ENCODE assay signal across 9 cellular contexts in genomic region chr2:46540496-46541342, GRCh38. TPM values are rescaled to one million over a fixed set of nuclear protein-coding genes. Genes with fewer than 3 reads are reported as not detected.
DNase-seq lines count a peak whose midpoint lies in the region; ATAC-seq, FAIRE-seq and TF ChIP-seq lines count a peak whose summit lies in the region.
"Had no signal": no experiment of that assay in that cellular context is flagged by ENCODE, and none has a peak within 500 bp of the region (broad histone marks: within the 10 kb centered on the region; RNA-seq: fewer than 3 reads in every experiment).

No MANE protein-coding gene starts in this region.

- H2BK5ac ChIP-seq in H1 (ENCODE audit: low read depth, low read length): no peak overlapping the region

- no peak overlapping the region for H2AK5ac ChIP-seq in H1 (ENCODE audit: low read depth, low read length)

- H3K27ac Mint-ChIP-seq in Caco-2 (ENCODE audit: unreplicated experiment): no peak overlapping the region
- peak overlapping the region in 2 of 3 experiments; percentile 92 to 96 for H3K27ac Mint-ChIP-seq in nephron

- TF ChIP-seq RAD21 in H1 (IDR thresholded peaks at IDR 0.05 in 1 of 2, conservative IDR thresholded peaks at IDR 0.05 in 1 of 2; ENCODE audit: low read depth in 2 of 2, low read length in 2 of 2): no peak

- H2BK12ac ChIP-seq in H1 (ENCODE audit: low read depth, low read length): 0 out of 2 replicates have a peak overlapping the region, but pooled peaks have one; percentile 29

- TF ChIP-seq POLR2A in H1 (IDR thresholded peaks at IDR 0.05; ENCODE audit: control extremely low read depth in 1 of 2, low read depth in 2 of 2, low read length in 2 of 2): no peak

- peaks cover 20% of the 10 kb centered on the region for H4K20me1 ChIP-seq in OCI-LY3 (ENCODE audit: insufficient read depth, low read length)
- H4K20me1 ChIP-seq in H1 (replicated peaks in 1 of 2; ENCODE audit: control insufficient read depth in 1 of 2, insufficient read depth in 2 of 2, low read length in 2 of 2): peaks cover 2 to 6% of the 10 kb centered on the region in 2 experiments

- DNase-seq in Caco-2 (no peak), H1 (ENCODE audit: low read depth in 1 of 2, low spot score in 2 of 2) (no peak), germinal center (ENCODE audit: low spot score) (no peak), activated gamma-delta T cell (lab: John Stamatoyannopoulos, UW) (no peak)
- DNase-seq: right lobe of liver had no signal

- H3K4me2 ChIP-seq in OCI-LY3 (ENCODE audit: low read length): peak overlapping the region; percentile 94
- H3K4me2 ChIP-seq in H1 (ENCODE audit: insufficient read depth in 1 of 2, low read depth in 2 of 2, low read length in 2 of 2): peak overlapping the region; percentile 57 to 94

- H3K4me1 ChIP-seq in Caco-2 (0 out of 2 replicates have a peak, but pooled peaks cover 6% of the 10 kb centered on the region), OCI-LY3 (ENCODE audit: low read length) (peaks cover 46% of the 10 kb centered on the region), H1 (replicated peaks in 1 of 4; ENCODE audit: control insufficient read depth in 3 of 4, insufficient read depth in 4 of 4, low read length in 3 of 4) (peaks cover 3 to 10% (median 7%) of the 10 kb centered on the region in 4 experiments; a peak in 5 of 7 replicates)
- H3K4me1 ChIP-seq: right lobe of liver had no signal

- H3K79me2 ChIP-seq in OCI-LY3 (ENCODE audit: low read length) (peaks cover 23% of the 10 kb centered on the region), H1 (ENCODE audit: control insufficient read depth in 1 of 2, insufficient read depth in 2 of 2, low read length in 2 of 2) (peaks cover 0 to 10% of the 10 kb centered on the region in 2 experiments; a peak in 1 of 4 replicates)

- no peak overlapping the region for H3K56ac ChIP-seq in H1 (replicated peaks; ENCODE audit: insufficient read length, low read depth, low read length)

- no peak overlapping the region for H3K23ac ChIP-seq in H1 (ENCODE audit: insufficient read length)

- H3K23me2 ChIP-seq in H1 (ENCODE audit: low read depth, low read length): peaks cover 9% of the 10 kb centered on the region; the same call in 1 of the 2 replicates

- H3K36me3 ChIP-seq in Caco-2 (ENCODE audit: control insufficient read depth, insufficient read depth, low read length) (no peaks in the 10 kb centered on the region), OCI-LY3 (replicated peaks; ENCODE audit: low read depth, low read length) (peaks cover 10% of the 10 kb centered on the region), H1 (ENCODE audit: control insufficient read depth in 2 of 4, insufficient read depth in 4 of 4, low read length in 3 of 4) (no peaks in the 10 kb centered on the region)

- FAIRE-seq in H1 (lab: Jason Lieb, UNC): no peak

- H3K4me1 Mint-ChIP-seq in Caco-2 (ENCODE audit: low read depth, unreplicated experiment) (peaks cover 11% of the 10 kb centered on the region), nephron (peaks cover 67% of the 10 kb centered on the region)

- no peak overlapping the region for H4K91ac ChIP-seq in H1 (replicated peaks; ENCODE audit: insufficient read length, low read length)

- peaks cover 6% of the 10 kb centered on the region for H3K36me3 Mint-ChIP-seq in Caco-2 (ENCODE audit: insufficient read depth, unreplicated experiment)
- H3K36me3 Mint-ChIP-seq in nephron (ENCODE audit: low read depth): no peaks in the 10 kb centered on the region

- CTCF ChIA-PET in Caco-2 (lab: Charles Lee) (interaction anchor here (0.5 kb wide), 1 partner anchor 860 kb away, joined by 4 read pairs; no protein-coding TSS in a partner anchor), H1 (lab: Charles Lee; ENCODE audit: partially characterized antibody) (interaction anchor here (0.9 to 1.4 kb wide), 6 partner anchors 21 to 77 kb away, joined by 3 to 5 read pairs (median 4); no protein-coding TSS in a partner anchor)

- no peak overlapping the region for H4K5ac ChIP-seq in H1 (ENCODE audit: insufficient read length, low read depth, low read length)

- no peaks in the 10 kb centered on the region for H3K27me3 Mint-ChIP-seq in Caco-2 (ENCODE audit: insufficient read depth, unreplicated experiment)
- H3K27me3 Mint-ChIP-seq in nephron (ENCODE audit: low read depth): peaks cover 5% of the 10 kb centered on the region

- H2AFZ ChIP-seq in OCI-LY3 (ENCODE audit: low read depth, low read length): no peak overlapping the region
- peak overlapping the region; percentile 87; the same call in 1 of the 2 replicates for H2AFZ ChIP-seq in H1 (ENCODE audit: low read length)

- H2BK20ac ChIP-seq in H1 (ENCODE audit: low read length): 0 out of 2 replicates have a peak overlapping the region, but pooled peaks have one; percentile 5

- H3K27ac ChIP-seq in OCI-LY3 (ENCODE audit: low read length) (no peak overlapping the region), H1 (ENCODE audit: low read depth, low read length) (no peak overlapping the region)

- H3K4me3 Mint-ChIP-seq in Caco-2 (ENCODE audit: unreplicated experiment) (peak overlapping the region; percentile 95), nephron (peak overlapping the region; percentile 95 to 98 (median 98))

- no peak overlapping the region for H3K4ac ChIP-seq in H1 (replicated peaks; ENCODE audit: insufficient read length, low read depth, low read length)

- no peak overlapping the region for H2BK15ac ChIP-seq in H1 (ENCODE audit: low read length)

- no peak overlapping the region; the same call in 1 of the 2 replicates for H3K18ac ChIP-seq in H1 (ENCODE audit: extremely low read depth, low read length)

- no peak overlapping the region for H2BK120ac ChIP-seq in H1 (replicated peaks; ENCODE audit: low read depth, low read length)

- TF ChIP-seq CTCF in Caco-2 (IDR thresholded peaks at IDR 0.05; ENCODE audit: insufficient read depth in 1 of 2, low read depth in 1 of 2, low read length in 1 of 2, severe bottlenecking in 1 of 2, unreplicated experiment in 1 of 2): no peak
- TF ChIP-seq CTCF in OCI-LY3 (IDR thresholded peaks at IDR 0.05; ENCODE audit: low read depth, low read length): no peak
- TF ChIP-seq CTCF in H1 (IDR thresholded peaks at IDR 0.05; ENCODE audit: control extremely low read depth in 1 of 3, insufficient read depth in 1 of 3, low read depth in 1 of 3, low read length in 3 of 3): no peak
- TF ChIP-seq CTCF in nephron (IDR thresholded peaks at IDR 0.05; ENCODE audit: unreplicated experiment in 3 of 3): no peak

- no peak for TF ChIP-seq EP300 in H1 (IDR thresholded peaks at IDR 0.05; ENCODE audit: borderline replicate concordance in 1 of 2, low read depth in 2 of 2, low read length in 2 of 2)

- no peak overlapping the region for H3K14ac ChIP-seq in H1 (ENCODE audit: insufficient read length)

- no peaks in the 10 kb centered on the region for H3K9me3 ChIP-seq in Caco-2
- no peaks in the 10 kb centered on the region for H3K9me3 ChIP-seq in OCI-LY3 (ENCODE audit: insufficient read depth, low read length)
- no peaks in the 10 kb centered on the region for H3K9me3 ChIP-seq in H1 (ENCODE audit: insufficient read depth in 2 of 2, low read depth in 1 of 2, low read length in 1 of 2)
- H3K9me3 ChIP-seq: right lobe of liver had no signal

- intact Hi-C loops in Caco-2 (cut with micrococcal nuclease; ENCODE audit: unreplicated experiment): no loop called here

- POLR2A ChIA-PET in Caco-2 (lab: Charles Lee) (no interaction called here), H1 (lab: Charles Lee; ENCODE audit: partially characterized antibody) (interaction anchor here (1.2 kb wide), 1 partner anchor 10 kb away, joined by 3 read pairs; no protein-coding TSS in a partner anchor)

- peak overlapping the region; percentile 93; the same call in 1 of the 2 replicates for H3K9ac ChIP-seq in OCI-LY3 (ENCODE audit: low read length)
- H3K9ac ChIP-seq in H1 (replicated peaks in 1 of 4; ENCODE audit: extremely low read depth in 1 of 4, low read depth in 3 of 4, low read length in 3 of 4): no peak overlapping the region; a peak in 1 of 7 replicates

- ATAC-seq in HG02973 (IDR thresholded peaks at IDR 0.05; ENCODE audit: unreplicated experiment): no peak
- ATAC-seq in GM19452 (IDR thresholded peaks at IDR 0.05; ENCODE audit: unreplicated experiment): no peak

- BruUV-seq in Caco-2 (replicated peaks; lab: Mats Ljungman, UMichigan): no TSS peak

- H3K79me1 ChIP-seq in H1 (ENCODE audit: low read depth, low read length): no peaks in the 10 kb centered on the region

- H3K4me3 ChIP-seq in Caco-2 (ENCODE audit: low read depth, low read length): no peak overlapping the region
- H3K4me3 ChIP-seq in OCI-LY3 (ENCODE audit: low read length): peak overlapping the region; percentile 82
- H3K4me3 ChIP-seq in H1 (ENCODE audit: extremely low read depth in 1 of 4, insufficient read depth in 2 of 4, low read depth in 3 of 4, low read length in 4 of 4): peak overlapping the region in 2 of 4 experiments; percentile 65 to 90; a peak in 5 of 8 replicates

- H3K9me3 Mint-ChIP-seq in Caco-2 (ENCODE audit: unreplicated experiment): no peaks in the 10 kb centered on the region
- no peaks in the 10 kb centered on the region for H3K9me3 Mint-ChIP-seq in nephron

- WGBS in H1 (ENCODE audit: extremely low coverage in 1 of 2, insufficient coverage in 1 of 2, insufficient read length in 1 of 2, insufficient replicate concordance in 2 of 2, low coverage in 1 of 2, low lambda C conversion rate in 2 of 2, missing lambda C conversion rate in 1 of 2), 2 experiments: 63% methylated on average over 9 of the region's 9 CpGs; no CpG with 5 or more reads in 1 of the 2 experiments

- H4K8ac ChIP-seq in H1 (ENCODE audit: extremely low read depth, insufficient read depth, low read length): no peak overlapping the region

- H3K27me3 ChIP-seq in Caco-2 (replicated peaks; ENCODE audit: control insufficient read depth, insufficient read depth, low read length) (no peaks in the 10 kb centered on the region), OCI-LY3 (ENCODE audit: low read depth, low read length) (no peaks in the 10 kb centered on the region), H1 (replicated peaks in 1 of 4; ENCODE audit: control insufficient read depth in 3 of 4, extremely low read depth in 1 of 4, insufficient read depth in 3 of 4, low read length in 3 of 4) (peaks cover 0 to 4% (median 3%) of the 10 kb centered on the region in 4 experiments; a peak in 1 of 7 replicates)
- H3K27me3 ChIP-seq: right lobe of liver had no signal

RNA-seq across cellular contexts. Expression of gene RHOQ, which starts 1.6 kb away (rescaled TPM):
- total RNA-seq in Caco-2 (2022): 25.8 and 28.1 TPM in 2 replicates
- total RNA-seq in H1 (2021; fragmentation: NEBNext Ultra II Directional; extraction: Animal tissue kit (Norgen Biotek cat#: 25700)): 37.8 and 47.0 TPM in 2 replicates
- polyA plus RNA-seq in H1 (2011; rRNA removed): 32.6 TPM in 2 replicates
- 28.1 TPM for polyA plus RNA-seq in H1 (2011; cell fraction: cytosol; rRNA removed)
- 87.8 TPM for polyA plus RNA-seq in H1 (2011; cell fraction: nucleus; rRNA removed)
- 21.9 to 34.0 TPM (median 27.2 TPM) in 4 replicates for polyA plus RNA-seq in H1 (2012, experiment 1 of 2)
- polyA plus RNA-seq in H1 (2012, experiment 2 of 2): 4.0 TPM
- 72.6 TPM for polyA plus RNA-seq in H1 (2013, experiment 1 of 2)
- polyA plus RNA-seq in H1 (2013, experiment 2 of 2): 61.3 TPM
- polyA minus RNA-seq in H1 (2011; rRNA and poly(A)+ RNA removed): 32.0 and 34.4 TPM in 2 replicates
- polyA minus RNA-seq in H1 (2011; cell fraction: cytosol; rRNA and poly(A)+ RNA removed): 19.2 TPM
- 81.2 TPM for polyA minus RNA-seq in H1 (2011; cell fraction: nucleus; rRNA and poly(A)+ RNA removed)

RNA-seq across cellular contexts. Expression of gene ATP6V1E2, which starts 1.7 kb away (rescaled TPM):
- 9.1 and 10.3 TPM in 2 replicates for total RNA-seq in Caco-2 (2022)
- total RNA-seq in H1 (2021; fragmentation: NEBNext Ultra II Directional; extraction: Animal tissue kit (Norgen Biotek cat#: 25700)): 11.1 and 11.7 TPM in 2 replicates
- polyA plus RNA-seq in H1 (2011; rRNA removed): 4.3 and 6.0 TPM in 2 replicates
- polyA plus RNA-seq in H1 (2011; cell fraction: cytosol; rRNA removed): 4.3 TPM
- polyA plus RNA-seq in H1 (2011; cell fraction: nucleus; rRNA removed): 11.3 TPM
- 6.3 to 9.2 TPM (median 8.2 TPM) in 4 replicates for polyA plus RNA-seq in H1 (2012, experiment 1 of 2)
- polyA plus RNA-seq in H1 (2012, experiment 2 of 2): 2.9 TPM
- 7.8 TPM for polyA plus RNA-seq in H1 (2013, experiment 1 of 2)
- polyA plus RNA-seq in H1 (2013, experiment 2 of 2): 8.0 TPM
- 8.3 and 8.7 TPM in 2 replicates for polyA minus RNA-seq in H1 (2011; rRNA and poly(A)+ RNA removed)
- 3.9 TPM for polyA minus RNA-seq in H1 (2011; cell fraction: cytosol; rRNA and poly(A)+ RNA removed)
- 22.8 TPM for polyA minus RNA-seq in H1 (2011; cell fraction: nucleus; rRNA and poly(A)+ RNA removed)
